8 cellular contexts compared by ENCODE assay signal in genomic region chr5:160188151-160188967, GRCh38. TPM values are rescaled to one million over a fixed set of nuclear protein-coding genes. Genes with fewer than 3 reads are reported as not detected.
DNase-seq lines count a peak whose midpoint lies in the region; ATAC-seq, FAIRE-seq and TF ChIP-seq lines count a peak whose summit lies in the region.

No MANE protein-coding gene starts in this region.

- peak overlapping the region in 3 of 4 donors; percentile 2 to 73 (median 12) for H3K4me3 Mint-ChIP-seq in IgD-negative memory B cell

- TF ChIP-seq CTCF in D721Med (IDR thresholded peaks at IDR 0.05; ENCODE audit: insufficient read depth, missing control alignments) (peak; percentile 29), brain microvascular endothelial cell (IDR thresholded peaks at IDR 0.05; ENCODE audit: low read depth, low read length, missing control alignments) (peak; percentile 1), kidney epithelial cell (IDR thresholded peaks at IDR 0.05; ENCODE audit: insufficient read depth, low read length, poor library complexity, severe bottlenecking) (peak; percentile 1), suprapubic skin (IDR thresholded peaks at IDR 0.05) (no peak)

- TF ChIP-seq EP300 in suprapubic skin (IDR thresholded peaks at IDR 0.05) = no peak

- no peak overlapping the region for H3K27ac Mint-ChIP-seq in IgD-negative memory B cell

- peak overlapping the region; percentile 43 for H3K4me3 ChIP-seq in brain microvascular endothelial cell (ENCODE audit: low read depth, low read length)
- peak overlapping the region; percentile 39 for H3K4me3 ChIP-seq in kidney epithelial cell (ENCODE audit: low read depth, low read length)
- H3K4me3 ChIP-seq in suprapubic skin = peak overlapping the region; percentile 67

- no peak for TF ChIP-seq POLR2A in suprapubic skin (IDR thresholded peaks at IDR 0.05)

- H3K36me3 Mint-ChIP-seq in IgD-negative memory B cell = peaks cover 3% of the 10 kb centered on the region

- in situ Hi-C loops in brain microvascular endothelial cell (cut with HindIII; ENCODE audit: low pct_ligation_motif_present, low sequenced_read_pairs) = no loop called here

- 1% methylated on average over 30 of the region's 40 CpGs for WGBS in suprapubic skin

- H3K36me3 ChIP-seq in brain microvascular endothelial cell (replicated peaks) (no peaks in the 10 kb centered on the region), kidney epithelial cell (ENCODE audit: control insufficient read depth, insufficient read depth, low read length) (no peaks in the 10 kb centered on the region), suprapubic skin (no peaks in the 10 kb centered on the region)

- no peaks in the 10 kb centered on the region for H3K9me3 ChIP-seq in suprapubic skin

- peaks cover 18% of the 10 kb centered on the region for H3K27me3 Mint-ChIP-seq in IgD-negative memory B cell

- H3K9me3 Mint-ChIP-seq in IgD-negative memory B cell = peaks cover 0 to 10% (median 5%) of the 10 kb centered on the region in 3 donors

- ATAC-seq in GM19455 (IDR thresholded peaks at IDR 0.05; ENCODE audit: unreplicated experiment) (no peak), HG03280 (IDR thresholded peaks at IDR 0.05; ENCODE audit: unreplicated experiment) (no peak)

- peak overlapping the region; percentile 63 for H3K27ac ChIP-seq in brain microvascular endothelial cell
- peak overlapping the region; percentile 65 for H3K27ac ChIP-seq in suprapubic skin

- no peak for FAIRE-seq in D721Med (lab: Jason Lieb, UNC)

- H3K4me1 ChIP-seq in suprapubic skin = peaks cover 13% of the 10 kb centered on the region

- H3K27me3 ChIP-seq in brain microvascular endothelial cell (replicated peaks) (no peaks in the 10 kb centered on the region), kidney epithelial cell (ENCODE audit: control insufficient read depth, insufficient read depth, low read length) (no peaks in the 10 kb centered on the region), suprapubic skin (no peaks in the 10 kb centered on the region)

- H3K4me1 Mint-ChIP-seq in IgD-negative memory B cell = peaks cover 0 to 11% (median 10%) of the 10 kb centered on the region in 3 donors

- DNase-seq in D721Med (ENCODE audit: insufficient read length, low spot score) = peak; percentile 65
- DNase-seq in brain microvascular endothelial cell = peak; percentile 78
- no peak for DNase-seq in kidney epithelial cell (ENCODE audit: low read depth)
- peak; percentile 74 to 82 for DNase-seq in suprapubic skin (ENCODE audit: low spot score in 2 of 2)
- DNase-seq in DMS114 treated with DMSO at 0.1 percent for 48 hours (lab: John Stamatoyannopoulos, UW; ENCODE audit: unreplicated experiment) = no peak

RNA-seq across cellular contexts. Expression of gene FABP6, which starts 40.9 kb away (rescaled TPM):
- polyA plus RNA-seq in IgD-negative memory B cell = not detected
- total RNA-seq in kidney epithelial cell (not detected in 2 replicates), suprapubic skin (1 to 10 TPM in 1 of 4 donors, not detected in 3; 2.5 TPM)

Comparison
In these comparisons a context has a peak if more than half of its experiments do, and no peak if none do; other contexts are left out.
1. DNase-seq: peak in D721Med (single experiment), brain microvascular endothelial cell (single experiment) and suprapubic skin (2 of 2); none in kidney epithelial cell (single experiment) and DMS114 treated with DMSO at 0.1 percent for 48 hours (single experiment).
2. CTCF ChIP-seq: peak in D721Med (single experiment), brain microvascular endothelial cell (single experiment) and kidney epithelial cell (single experiment); none in suprapubic skin (0 of 2).
3. Peak in every context shown above with its lines, with median percentiles within 50 percentile points of each other: H3K4me3 ChIP-seq.